ENCODE assay signal across 6 cellular contexts in genomic region chr18:5398269-5398668, GRCh38.
"Had no signal": no experiment of that assay in that cellular context is flagged by ENCODE, and none has a peak within 500 bp of the region (broad histone marks: within the 10 kb centered on the region; RNA-seq: fewer than 3 reads in every experiment).

No MANE protein-coding gene starts in this region.

- DNase-seq: H7, KG1 had no signal

- ATAC-seq: GM23338, HCT116 had no signal

- FAIRE-seq: HTR-8/SVneo had no signal

- H3K9me3 ChIP-seq: HAP-1 had no signal

- H3K4me1 ChIP-seq: HAP-1 had no signal

- H3K4me3 ChIP-seq: GM23338, HAP-1 had no signal
